Comparison of ENCODE assay signal across 8 cellular contexts in genomic region chr19:46495789-46496099, GRCh38. TPM values are rescaled to one million over a fixed set of nuclear protein-coding genes. Genes with fewer than 3 reads are reported as not detected.
DNase-seq lines count a peak whose midpoint lies in the region; ATAC-seq and TF ChIP-seq lines count a peak whose summit lies in the region.

Gene PNMA8B, minus strand, starts transcription at chr19:46495867. Its CDS starts 402 bp downstream, at chr19:46495465.

- peaks cover 2% of the 10 kb centered on the region for H3K36me3 Mint-ChIP-seq in T-helper 2 cell treated with Interferon-gamma antibody and Interleukin-4, amounts not matched to agents 5 μg/mL and 100 μg/mL, for 36 hours (ENCODE audit: low read depth)

- peaks cover 0 to 32% of the 10 kb centered on the region in 2 donors for H3K27me3 ChIP-seq in muscle layer of colon (ENCODE audit: control insufficient read depth in 1 of 2, insufficient read depth in 2 of 2, low read length in 2 of 2)
- H3K27me3 ChIP-seq in upper lobe of right lung: peaks cover 39% of the 10 kb centered on the region

- DNase-seq in NCI-H2029 (lab: John Stamatoyannopoulos, UW) (peak; percentile 61), NCI-H2029 treated with DMSO at 0.1 percent for 48 hours (lab: John Stamatoyannopoulos, UW) (no peak), epithelial cell of esophagus (ENCODE audit: low read depth) (peak; percentile 90), upper lobe of right lung (peak; percentile 78), GM13977 (ENCODE audit: low spot score) (no peak)
- no peak for DNase-seq in T-helper 2 cell treated with Interferon-gamma antibody and Interleukin-4, amounts not matched to agents 5 μg/mL and 100 μg/mL, for 36 hours (ENCODE audit: low spot score)

- intact Hi-C loops in upper lobe of right lung (cut with DNase I): no loop called here

- H3K4me3 Mint-ChIP-seq in T-helper 2 cell treated with Interferon-gamma antibody and Interleukin-4, amounts not matched to agents 5 μg/mL and 100 μg/mL, for 36 hours: peak within 1 kb of the TSS; percentile 64

- H3K4me1 ChIP-seq in muscle layer of colon (ENCODE audit: insufficient read depth, low read length): peaks cover 6% of the 10 kb centered on the region
- peaks cover 16% of the 10 kb centered on the region for H3K4me1 ChIP-seq in upper lobe of right lung

- TF ChIP-seq CTCF in epithelial cell of esophagus (IDR thresholded peaks at IDR 0.05; ENCODE audit: insufficient read depth, low read depth, low read length, missing control alignments) (no peak), upper lobe of right lung (IDR thresholded peaks at IDR 0.05) (no peak), GM13977 (IDR thresholded peaks at IDR 0.05; ENCODE audit: extremely low read depth, insufficient read depth, missing control alignments) (no peak)

- H3K27ac ChIP-seq in muscle layer of colon (ENCODE audit: low read depth, low read length) (no peak within 1 kb of the TSS), upper lobe of right lung (no peak within 1 kb of the TSS)

- no peaks in the 10 kb centered on the region for H3K36me3 ChIP-seq in muscle layer of colon (ENCODE audit: insufficient read depth, low read length)
- H3K36me3 ChIP-seq in upper lobe of right lung: no peaks in the 10 kb centered on the region

- no peaks in the 10 kb centered on the region for H3K9me3 Mint-ChIP-seq in T-helper 2 cell treated with Interferon-gamma antibody and Interleukin-4, amounts not matched to agents 5 μg/mL and 100 μg/mL, for 36 hours

- H3K9me3 ChIP-seq in muscle layer of colon (ENCODE audit: low read length) (no peaks in the 10 kb centered on the region), upper lobe of right lung (no peaks in the 10 kb centered on the region)

- ATAC-seq in upper lobe of right lung (peak; percentile 42), GM21360 (IDR thresholded peaks at IDR 0.05; ENCODE audit: unreplicated experiment) (no peak)

- in situ Hi-C loops in GM13977 (cut with MboI; ENCODE audit: low pct_unique_long_range_greater_than_20kb, low sequenced_read_pairs, unreplicated experiment): loop anchor here (25.0 kb wide), 1 partner anchor 208 kb away; the partner anchor contains the start of gene HIF3A

- H3K27me3 Mint-ChIP-seq in T-helper 2 cell treated with Interferon-gamma antibody and Interleukin-4, amounts not matched to agents 5 μg/mL and 100 μg/mL, for 36 hours (ENCODE audit: low read depth): peaks cover 58% of the 10 kb centered on the region

- H3K9ac ChIP-seq in muscle layer of colon (ENCODE audit: low read length): no peak within 1 kb of the TSS

- H3K27ac Mint-ChIP-seq in T-helper 2 cell treated with Interferon-gamma antibody and Interleukin-4, amounts not matched to agents 5 μg/mL and 100 μg/mL, for 36 hours: no peak within 1 kb of the TSS

- H3K4me3 ChIP-seq in epithelial cell of esophagus (ENCODE audit: low read length) (no peak within 1 kb of the TSS), muscle layer of colon (ENCODE audit: low read depth in 1 of 2, low read length in 2 of 2) (peak within 1 kb of the TSS; percentile 39 to 41), upper lobe of right lung (peak within 1 kb of the TSS; percentile 28)

- peaks cover 5% of the 10 kb centered on the region for H3K4me1 Mint-ChIP-seq in T-helper 2 cell treated with Interferon-gamma antibody and Interleukin-4, amounts not matched to agents 5 μg/mL and 100 μg/mL, for 36 hours (ENCODE audit: low read depth)

RNA-seq across cellular contexts. Expression of gene PNMA8B, which starts in this region (rescaled TPM):
- 1.9 TPM for total RNA-seq in upper lobe of right lung

Comparison
In these comparisons a context has a peak if more than half of its experiments do, and no peak if none do; other contexts are left out.
1. DNase-seq: peak in NCI-H2029 (single experiment), epithelial cell of esophagus (single experiment) and upper lobe of right lung (single experiment); none in NCI-H2029 treated with DMSO at 0.1 percent for 48 hours (single experiment), T-helper 2 cell treated with Interferon-gamma antibody and Interleukin-4, amounts not matched to agents 5 μg/mL and 100 μg/mL, for 36 hours (single experiment) and GM13977 (single experiment).